In the genomic region with DNA sequence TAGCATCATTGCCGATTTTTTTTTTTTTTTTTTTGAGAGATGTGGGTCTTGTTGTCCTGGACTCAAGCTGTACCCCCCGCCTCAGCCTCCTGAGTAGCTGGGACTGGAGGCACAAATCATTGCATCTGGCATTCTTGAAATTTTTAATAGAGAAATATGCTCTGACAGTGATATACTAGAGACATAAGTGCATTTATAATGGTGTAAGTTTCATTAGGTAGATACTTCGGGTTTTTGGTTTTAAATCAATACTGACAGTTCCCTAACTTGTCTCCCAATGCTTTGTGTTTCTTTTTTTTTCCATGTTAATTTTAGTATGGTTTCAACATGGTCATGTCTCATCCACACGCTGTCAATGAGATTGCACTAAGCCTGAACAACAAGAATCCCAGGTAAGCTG, we compare ENCODE assay signal across 33 cellular contexts.
"Had no signal": no experiment of that assay in that cellular context is flagged by ENCODE, and none has a peak within 500 bp of the region (broad histone marks: within the 10 kb centered on the region; RNA-seq: fewer than 3 reads in every experiment).

No MANE protein-coding gene starts in this region.

- H3K36me3 ChIP-seq: brain microvascular endothelial cell, SJSA1 had no signal

- H3K9me3 ChIP-seq: SJSA1 had no signal

- H3K27ac ChIP-seq: brain microvascular endothelial cell, SJSA1, VCaP had no signal

- H3K27me3 ChIP-seq: brain microvascular endothelial cell, SJSA1 had no signal

- DNase-seq: activated B cell treated with CpG ODN at 0.5 μM for 24 hours; activated CD4-positive, alpha-beta memory T cell treated with anti-CD3 and anti-CD28 coated beads for 36 hours; activated CD4-positive, alpha-beta T cell treated with anti-CD3 and anti-CD28 coated beads for 4 hours; activated CD4-positive, alpha-beta T cell treated with anti-CD3 and anti-CD28 coated beads, Interleukin-2, amount 50 U/mL, for 1 hour; activated CD4-positive, CD25-positive, alpha-beta regulatory T cell treated with anti-CD3 and anti-CD28 coated beads, Interleukin-2, amount 50 U/mL, for 72 hours; activated CD8-positive, alpha-beta memory T cell treated with anti-CD3 and anti-CD28 coated beads for 24 hours; activated CD8-positive, alpha-beta memory T cell treated with anti-CD3 and anti-CD28 coated beads, Interleukin-2, amount 10 ng/mL, durations not matched to agents 7 days and 5 days; activated CD8-positive, alpha-beta memory T cell treated with anti-CD3 and anti-CD28 coated beads, Interleukin-2, amount 50 U/mL, for 48 hours; activated effector memory CD4-positive, alpha-beta T cell treated with Interleukin-2 at 50 U/mL for 16 hours; activated naive CD4-positive, alpha-beta T cell treated with anti-CD3 and anti-CD28 coated beads, Interleukin-2, amount 10 ng/mL, durations not matched to agents 7 days and 5 days; activated naive CD8-positive, alpha-beta T cell treated with anti-CD3 and anti-CD28 coated beads, Interleukin-2, amount 50 U/mL, for 24 hours; activated T-cell treated with anti-CD3 and anti-CD28 coated beads, Interleukin-2, amount 50 U/mL, for 48 hours; aorta; brain microvascular endothelial cell; Karpas-422; KBM-7; NCI-H1105; NCI-H1417 treated with DMSO at 0.1 percent for 48 hours; NCI-H187 treated with DMSO at 0.1 percent for 48 hours; NCI-H2081; NCI-H2171 treated with DMSO at 0.1 percent for 48 hours; NCI-H2227 treated with DMSO at 0.1 percent for 48 hours; NCI-H446; NCI-H510A treated with DMSO at 0.1 percent for 48 hours; NCI-H526 treated with DMSO at 0.1 percent for 48 hours; NCI-H774; SHP77; SW 1271; T-helper 1 cell; T-helper 2 cell; T-helper 9 cell had no signal

- H3K4me3 ChIP-seq: SJSA1 had no signal
